Comparison of ENCODE assay signal across 16 cellular contexts in the genomic region with DNA sequence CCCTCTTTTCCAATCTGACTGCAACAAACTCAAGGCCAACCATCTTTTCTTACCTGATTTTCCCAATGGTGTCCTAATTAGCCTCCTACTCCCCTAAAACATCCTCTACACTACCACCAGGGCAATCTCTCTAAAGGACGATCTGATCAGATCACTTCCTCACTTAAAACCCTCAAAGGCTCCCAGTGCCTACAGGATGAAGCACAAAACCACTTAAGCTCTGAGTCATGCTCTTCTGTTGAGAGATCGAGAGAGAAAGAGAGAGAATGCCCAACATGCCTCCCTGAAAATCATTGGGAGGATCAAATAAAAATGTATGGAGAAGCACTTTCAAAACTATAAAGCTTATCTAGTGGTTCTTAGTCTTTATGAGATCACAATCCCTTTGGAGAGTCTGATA.
DNase-seq lines count a peak whose midpoint lies in the region; ATAC-seq, FAIRE-seq and TF ChIP-seq lines count a peak whose summit lies in the region.
"Had no signal": no experiment of that assay in that cellular context is flagged by ENCODE, and none has a peak within 500 bp of the region (broad histone marks: within the 10 kb centered on the region; RNA-seq: fewer than 3 reads in every experiment).

No MANE protein-coding gene starts in this region.

- ATAC-seq in HG03469 (IDR thresholded peaks at IDR 0.05; ENCODE audit: unreplicated experiment) (no peak), GM21526 (IDR thresholded peaks at IDR 0.05; ENCODE audit: low FRiP score, unreplicated experiment) (no peak)

- H3K4me3 ChIP-seq in GM23248 (no peak overlapping the region), fibroblast of villous mesenchyme (ENCODE audit: low read depth, low read length) (no peak overlapping the region)
- H3K4me3 ChIP-seq: adrenal gland had no signal

- FAIRE-seq in GM19239 (lab: Jason Lieb, UNC) = no peak
- FAIRE-seq: small intestine had no signal

- no peak overlapping the region for H2AFZ ChIP-seq in GM23248

- H3K27ac ChIP-seq in GM23248 (no peak overlapping the region), RWPE1 (no peak overlapping the region)
- H3K27ac ChIP-seq: adrenal gland had no signal

- TF ChIP-seq CTCF in fibroblast of villous mesenchyme (IDR thresholded peaks at IDR 0.05; ENCODE audit: insufficient read depth, low read depth, low read length) = no peak
- TF ChIP-seq CTCF in RWPE1 (conservative IDR thresholded peaks at IDR 0.05; ENCODE audit: low read depth) = no peak

- H3K9me2 ChIP-seq in GM23248 (ENCODE audit: insufficient read depth) = no peaks in the 10 kb centered on the region

- H3F3A ChIP-seq in GM23248 (ENCODE audit: insufficient read depth) = no peaks in the 10 kb centered on the region

- H3K9ac ChIP-seq in GM23248 = no peak overlapping the region

- H4K20me1 ChIP-seq in GM23248 (ENCODE audit: insufficient read depth) = no peaks in the 10 kb centered on the region

- no peaks in the 10 kb centered on the region for H3K36me3 ChIP-seq in GM23248 (ENCODE audit: low read depth)
- H3K36me3 ChIP-seq: adrenal gland had no signal

- DNase-seq in A172 (ENCODE audit: low spot score) (peak; percentile 33), GM23248 (peak; percentile 23), NCI-H510A treated with DMSO at 0.1 percent for 48 hours (lab: John Stamatoyannopoulos, UW) (peak; percentile 56), fibroblast of villous mesenchyme (ENCODE audit: low read depth) (peak; percentile 17), RWPE1 (ENCODE audit: low spot score) (no peak), GM19239 (ENCODE audit: insufficient read length, low spot score) (no peak)
- DNase-seq: activated CD4-positive, alpha-beta T cell treated with anti-CD3 and anti-CD28 coated beads, Interleukin-2, amount 10 ng/mL, durations not matched to agents 7 days and 5 days; adrenal gland; Calu3; HFFc6; MM.1S; NCI-H526 treated with DMSO at 0.1 percent for 48 hours; small intestine; T-helper 9 cell had no signal

- no peaks in the 10 kb centered on the region for H3K4me1 ChIP-seq in GM23248 (ENCODE audit: insufficient read depth)
- H3K4me1 ChIP-seq: adrenal gland had no signal

- H3K27me3 ChIP-seq in GM23248 (replicated peaks; ENCODE audit: insufficient read depth) = peaks cover 11% of the 10 kb centered on the region; the same call in 1 of the 2 replicates
- H3K27me3 ChIP-seq: adrenal gland had no signal

- CTCF ChIA-PET in RWPE1 (lab: Yijun Ruan, JAX) = no interaction called here

- H3K4me2 ChIP-seq in GM23248 (ENCODE audit: unreplicated experiment) = no peak overlapping the region

- POLR2A ChIA-PET in RWPE1 (lab: Yijun Ruan, JAX; ENCODE audit: low non-redundant PET) = no interaction called here

- in situ Hi-C loops in GM23248 (cut with MboI) = loop anchor here (25.0 kb wide), 1 partner anchor 1354 kb away; no protein-coding TSS in a partner anchor

- H3K79me2 ChIP-seq in GM23248 (ENCODE audit: insufficient read depth) = no peaks in the 10 kb centered on the region

- H3K9me3 ChIP-seq in GM23248 (ENCODE audit: low read depth) = no peaks in the 10 kb centered on the region
- H3K9me3 ChIP-seq: adrenal gland had no signal

- WGBS in GM23248 (ENCODE audit: low coverage in 1 of 2, low lambda C conversion rate in 2 of 2, missing lambda C conversion rate in 2 of 2), 2 experiments = 43 to 46% methylated on average over 2 of the region's 2 CpGs

Comparison
In these comparisons a context has a peak if more than half of its experiments do, and no peak if none do; other contexts are left out.
1. DNase-seq: peak in A172 (single experiment), GM23248 (single experiment), NCI-H510A treated with DMSO at 0.1 percent for 48 hours (single experiment) and fibroblast of villous mesenchyme (single experiment); none in RWPE1 (single experiment) and GM19239 (single experiment).